8 cellular contexts compared by ENCODE assay signal in genomic region chr4:119212251-119212963, GRCh38. TPM values are rescaled to one million over a fixed set of nuclear protein-coding genes. Genes with fewer than 3 reads are reported as not detected.
DNase-seq lines count a peak whose midpoint lies in the region; ATAC-seq, FAIRE-seq and TF ChIP-seq lines count a peak whose summit lies in the region.

Gene USP53 (plus strand): TSS chr4:119212713. CDS start chr4:119239760, 27,047 bp downstream.

- ATAC-seq in HG02840 (IDR thresholded peaks at IDR 0.05; ENCODE audit: low FRiP score, unreplicated experiment), result peak; percentile 94
- peak; percentile 92 to 97 (median 94) for ATAC-seq in T-cell (replicated peaks in 1 of 4)
- peak; percentile 92 to 97 (median 94) for ATAC-seq in pancreas

- 0 to 1% (median 0%) methylated on average over 11 to 55 of the region's 55 CpGs for WGBS in adrenal gland, 4 donors
- WGBS in pancreas, 2 donors, result 0 to 1% methylated on average over 50 to 55 of the region's 55 CpGs
- 0% methylated on average over 22 to 31 of the region's 55 CpGs for WGBS in thyroid gland, 2 donors

- H3K27ac Mint-ChIP-seq in T-cell, result peak within 1 kb of the TSS; percentile 96 to 98

- CTCF ChIA-PET in T-cell (lab: Charles Lee), result interaction anchor here in 1 of 2 donors (1.2 to 1.5 kb wide), 3 partner anchors 30 to 86 kb away, joined by 3 to 5 read pairs (median 3); no protein-coding TSS in a partner anchor

- H3K4me1 Mint-ChIP-seq in T-cell, result peaks cover 41 to 48% (median 47%) of the 10 kb centered on the region in 3 donors

- H3K9me3 ChIP-seq in adrenal gland (replicated peaks in 1 of 3) (no peaks in the 10 kb centered on the region), cardiac muscle cell (ENCODE audit: low read depth) (no peaks in the 10 kb centered on the region), pancreas (no peaks in the 10 kb centered on the region), thyroid gland (no peaks in the 10 kb centered on the region)

- no peaks in the 10 kb centered on the region for H3K9me3 Mint-ChIP-seq in T-cell

- intact Hi-C loops in adrenal gland (cut with DNase I) (loop anchor here (5.0 to 10.0 kb wide), 2 partner anchors 72 to 75 kb away; no protein-coding TSS in a partner anchor), pancreas (cut with DNase I) (no loop called here), thyroid gland (cut with DNase I) (loop anchor here (10.0 kb wide), 1 partner anchor 72 kb away; no protein-coding TSS in a partner anchor)

- TF ChIP-seq POLR2A in GM12891 (IDR thresholded peaks at IDR 0.05; ENCODE audit: low read depth, low read length), result peak; percentile 52; the same call in 1 of the 2 replicates
- TF ChIP-seq POLR2A in adrenal gland (IDR thresholded peaks at IDR 0.05), result peak; percentile 93 to 98
- peak; percentile 89 to 99 for TF ChIP-seq POLR2A in thyroid gland (IDR thresholded peaks at IDR 0.05)

- no peaks in the 10 kb centered on the region for H3K27me3 Mint-ChIP-seq in T-cell

- DNase-seq in GM12891 (ENCODE audit: insufficient read length, low spot score), result peak; percentile 82
- peak; percentile 96 for DNase-seq in NCI-H146 (lab: John Stamatoyannopoulos, UW)
- peak; percentile 93 to 98 (median 96) for DNase-seq in T-cell
- peak; percentile 99 for DNase-seq in adrenal gland
- DNase-seq in cardiac muscle cell (ENCODE audit: low read depth in 1 of 2, low spot score in 1 of 2), result peak; percentile 99
- DNase-seq in pancreas, result peak; percentile 99 to 100 (median 100)
- DNase-seq in thyroid gland, result peak; percentile 98 to 99

- TF ChIP-seq CTCF in adrenal gland (IDR thresholded peaks at IDR 0.05) (peak in 2 of 6 experiments; percentile 25 to 51), cardiac muscle cell (IDR thresholded peaks at IDR 0.05; ENCODE audit: low read depth, low read length) (no peak), pancreas (IDR thresholded peaks at IDR 0.05) (no peak), thyroid gland (IDR thresholded peaks at IDR 0.05) (peak in 3 of 6 experiments; percentile 13 to 30 (median 18))

- FAIRE-seq in GM12891 (lab: Jason Lieb, UNC) (peak; percentile 100), pancreas (lab: Jason Lieb, UNC) (peak; percentile 94)

- H3K27me3 ChIP-seq in adrenal gland (no peaks in the 10 kb centered on the region), cardiac muscle cell (no peaks in the 10 kb centered on the region), pancreas (no peaks in the 10 kb centered on the region), thyroid gland (no peaks in the 10 kb centered on the region)

- peak within 1 kb of the TSS; percentile 96 to 99 (median 98) for H3K4me3 Mint-ChIP-seq in T-cell

- H3K36me3 Mint-ChIP-seq in T-cell, result peaks cover 3% of the 10 kb centered on the region

- peak within 1 kb of the TSS; percentile 71 to 97 (median 95) for H3K27ac ChIP-seq in adrenal gland
- peak within 1 kb of the TSS; percentile 91 for H3K27ac ChIP-seq in cardiac muscle cell
- peak within 1 kb of the TSS; percentile 87 to 99 (median 98) for H3K27ac ChIP-seq in pancreas
- peak within 1 kb of the TSS; percentile 95 to 97 (median 96) for H3K27ac ChIP-seq in thyroid gland

- no peaks in the 10 kb centered on the region for H3K36me3 ChIP-seq in adrenal gland (replicated peaks in 1 of 2)
- no peaks in the 10 kb centered on the region for H3K36me3 ChIP-seq in cardiac muscle cell
- peaks cover 0 to 1% (median under 1%) of the 10 kb centered on the region in 3 donors for H3K36me3 ChIP-seq in pancreas
- H3K36me3 ChIP-seq in thyroid gland, result no peaks in the 10 kb centered on the region

- peak within 1 kb of the TSS; percentile 35 to 93 (median 74) for H3K4me3 ChIP-seq in adrenal gland
- H3K4me3 ChIP-seq in cardiac muscle cell, result peak within 1 kb of the TSS; percentile 73
- H3K4me3 ChIP-seq in pancreas, result peak within 1 kb of the TSS; percentile 36 to 82 (median 76)
- peak within 1 kb of the TSS; percentile 36 to 92 (median 75) for H3K4me3 ChIP-seq in thyroid gland (replicated peaks in 1 of 3)

- H3K4me1 ChIP-seq in adrenal gland (replicated peaks in 1 of 2) (peaks cover 0 to 19% of the 10 kb centered on the region in 2 donors), cardiac muscle cell (ENCODE audit: low read depth) (peaks cover 29% of the 10 kb centered on the region), pancreas (peaks cover 0 to 4% (median 0%) of the 10 kb centered on the region in 3 donors), thyroid gland (peaks cover 0 to 4% of the 10 kb centered on the region in 2 donors)

- POLR2A ChIA-PET in T-cell (lab: Charles Lee), result interaction anchor here in 1 of 2 donors (0.6 to 1.0 kb wide), 4 partner anchors 18 to 242 kb away, joined by 3 to 7 read pairs (median 4); no protein-coding TSS in a partner anchor

TF ChIP-seq in GM12891, 5 proteins besides CTCF, POLR2A, EP300 and RAD21:
- TF ChIP-seq POLR2AphosphoS5 (IDR thresholded peaks at IDR 0.05; ENCODE audit: low read depth, low read length) (peak; percentile 62; the same call in 1 of the 2 replicates), SPI1 (IDR thresholded peaks at IDR 0.05; ENCODE audit: low read depth, low read length) (no peak), TAF1 (IDR thresholded peaks at IDR 0.05; ENCODE audit: low read depth, low read length) (peak; percentile 23; the same call in 1 of the 2 replicates), POU2F2 (IDR thresholded peaks at IDR 0.05; ENCODE audit: low read depth, low read length) (peak; percentile 17; the same call in 1 of the 2 replicates), PAX5 (IDR thresholded peaks at IDR 0.05; ENCODE audit: insufficient read depth, low read length, severe bottlenecking) (peak; percentile 40)

RNA-seq across cellular contexts. Expression of gene USP53, which starts in this region (rescaled TPM):
- 0.85 TPM for polyA plus RNA-seq in GM12891 (2012; ENCODE audit: low read depth, missing spikeins)
- total RNA-seq in T-cell, result 10 to 100 TPM; 17.3 to 26.4 (median 21.2) TPM
- 10 to 100 TPM; 20.9 to 78.9 (median 38.6) TPM for total RNA-seq in adrenal gland
- 10 to 100 TPM; 19.0 to 34.6 (median 28.7) TPM for polyA plus RNA-seq in adrenal gland
- 17.8 and 28.1 TPM in 2 replicates for total RNA-seq in cardiac muscle cell
- 14.1 and 21.8 TPM in 2 replicates for polyA plus RNA-seq in cardiac muscle cell
- 10 to 100 TPM; 11.2 to 21.2 (median 17.2) TPM for total RNA-seq in pancreas
- 10 to 100 TPM; 12.4 to 15.4 TPM for polyA plus RNA-seq in pancreas
- 100 to 1,000 TPM in 1 of 4 donors, 10 to 100 TPM in 3; 42.5 to 113 (median 68.3) TPM for total RNA-seq in thyroid gland

Comparison
In these comparisons a context has a peak if more than half of its experiments do, and no peak if none do; other contexts are left out.
1. Peak in every context shown above with its lines: DNase-seq, ATAC-seq, H3K4me3 ChIP-seq and H3K27ac ChIP-seq.
2. intact Hi-C loops: an anchor here in adrenal gland (5.0 to 10.0 kb wide) and thyroid gland (10.0 kb wide); none called in pancreas.